ENCODE assay signal across 1 cellular context in genomic region chr7:143892527-143893300, GRCh38.
TF ChIP-seq lines count a peak whose summit lies in the region.

No MANE protein-coding gene starts in this region.

TF ChIP-seq in K562, 482 proteins besides CTCF, POLR2A, EP300 and RAD21 (continued from another document and continues in another):
- TF ChIP-seq, protein P1, sequence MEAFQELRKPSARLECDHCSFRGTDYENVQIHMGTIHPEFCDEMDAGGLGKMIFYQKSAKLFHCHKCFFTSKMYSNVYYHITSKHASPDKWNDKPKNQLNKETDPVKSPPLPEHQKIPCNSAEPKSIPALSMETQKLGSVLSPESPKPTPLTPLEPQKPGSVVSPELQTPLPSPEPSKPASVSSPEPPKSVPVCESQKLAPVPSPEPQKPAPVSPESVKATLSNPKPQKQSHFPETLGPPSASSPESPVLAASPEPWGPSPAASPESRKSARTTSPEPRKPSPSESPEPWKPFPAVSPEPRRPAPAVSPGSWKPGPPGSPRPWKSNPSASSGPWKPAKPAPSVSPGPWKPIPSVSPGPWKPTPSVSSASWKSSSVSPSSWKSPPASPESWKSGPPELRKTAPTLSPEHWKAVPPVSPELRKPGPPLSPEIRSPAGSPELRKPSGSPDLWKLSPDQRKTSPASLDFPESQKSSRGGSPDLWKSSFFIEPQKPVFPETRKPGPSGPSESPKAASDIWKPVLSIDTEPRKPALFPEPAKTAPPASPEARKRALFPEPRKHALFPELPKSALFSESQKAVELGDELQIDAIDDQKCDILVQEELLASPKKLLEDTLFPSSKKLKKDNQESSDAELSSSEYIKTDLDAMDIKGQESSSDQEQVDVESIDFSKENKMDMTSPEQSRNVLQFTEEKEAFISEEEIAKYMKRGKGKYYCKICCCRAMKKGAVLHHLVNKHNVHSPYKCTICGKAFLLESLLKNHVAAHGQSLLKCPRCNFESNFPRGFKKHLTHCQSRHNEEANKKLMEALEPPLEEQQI (IDR thresholded peaks at IDR 0.05), result peak; percentile 50; the same call in 1 of the 2 replicates
- TF ChIP-seq HMGN3 (IDR thresholded peaks at IDR 0.05; ENCODE audit: borderline replicate concordance, extremely low read depth, insufficient read length, low read depth, low read length), result no peak
- peak; percentile 64; the same call in 1 of the 2 replicates for TF ChIP-seq CC2D1A (IDR thresholded peaks at IDR 0.05)
- TF ChIP-seq MAFF (IDR thresholded peaks at IDR 0.05; ENCODE audit: low read length), result no peak
- no peak for TF ChIP-seq ZNF764 (CRISPR knock-in tag; IDR thresholded peaks at IDR 0.05; ENCODE audit: low read depth)
- no peak for TF ChIP-seq SRSF9 (IDR thresholded peaks at IDR 0.05; ENCODE audit: borderline replicate concordance, low read depth, low read length)
- no peak for TF ChIP-seq NFIX (CRISPR knock-in tag; IDR thresholded peaks at IDR 0.05; ENCODE audit: low read depth)
- TF ChIP-seq, protein P2, sequence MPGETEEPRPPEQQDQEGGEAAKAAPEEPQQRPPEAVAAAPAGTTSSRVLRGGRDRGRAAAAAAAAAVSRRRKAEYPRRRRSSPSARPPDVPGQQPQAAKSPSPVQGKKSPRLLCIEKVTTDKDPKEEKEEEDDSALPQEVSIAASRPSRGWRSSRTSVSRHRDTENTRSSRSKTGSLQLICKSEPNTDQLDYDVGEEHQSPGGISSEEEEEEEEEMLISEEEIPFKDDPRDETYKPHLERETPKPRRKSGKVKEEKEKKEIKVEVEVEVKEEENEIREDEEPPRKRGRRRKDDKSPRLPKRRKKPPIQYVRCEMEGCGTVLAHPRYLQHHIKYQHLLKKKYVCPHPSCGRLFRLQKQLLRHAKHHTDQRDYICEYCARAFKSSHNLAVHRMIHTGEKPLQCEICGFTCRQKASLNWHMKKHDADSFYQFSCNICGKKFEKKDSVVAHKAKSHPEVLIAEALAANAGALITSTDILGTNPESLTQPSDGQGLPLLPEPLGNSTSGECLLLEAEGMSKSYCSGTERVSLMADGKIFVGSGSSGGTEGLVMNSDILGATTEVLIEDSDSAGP (CRISPR knock-in tag; IDR thresholded peaks at IDR 0.05), result no peak
- 0 out of 2 replicates have a peak, but pooled peaks have one; percentile 27 for TF ChIP-seq LCOR (CRISPR knock-in tag; IDR thresholded peaks at IDR 0.05)
- no peak for TF ChIP-seq JUNB (CRISPR knock-in tag; conservative IDR thresholded peaks at IDR 0.05)
- no peak for TF ChIP-seq ZBTB7A (IDR thresholded peaks at IDR 0.05; ENCODE audit: borderline replicate concordance, control insufficient read depth, low read depth, low read length)
- peak; percentile 78; the same call in 1 of the 2 replicates for TF ChIP-seq CEBPG (CRISPR knock-in tag; IDR thresholded peaks at IDR 0.05)
- peak; percentile 42 to 90; a peak in 3 of 4 replicates for TF ChIP-seq CEBPG (tag; conservative IDR thresholded peaks at IDR 0.05 in 1 of 2, IDR thresholded peaks at IDR 0.05 in 1 of 2)
- no peak for TF ChIP-seq ARNT (IDR thresholded peaks at IDR 0.05)
- TF ChIP-seq RBM15 (IDR thresholded peaks at IDR 0.05; ENCODE audit: insufficient read depth, low read length), result no peak
- TF ChIP-seq GATAD2A (IDR thresholded peaks at IDR 0.05), result no peak
- peak; percentile 56 for TF ChIP-seq CREM (IDR thresholded peaks at IDR 0.05; ENCODE audit: low read depth)
- no peak for TF ChIP-seq ZNF143 (CRISPR knock-in tag; IDR thresholded peaks at IDR 0.05)
- TF ChIP-seq SP2 (IDR thresholded peaks at IDR 0.05; ENCODE audit: extremely low read depth, low read depth, low read length, poor library complexity, severe bottlenecking), result no peak
- no peak for TF ChIP-seq GATAD2B (IDR thresholded peaks at IDR 0.05; ENCODE audit: borderline replicate concordance)
- TF ChIP-seq SRF (CRISPR knock-in tag; IDR thresholded peaks at IDR 0.05), result no peak
- TF ChIP-seq MCM7 (IDR thresholded peaks at IDR 0.05), result no peak
- TF ChIP-seq NFATC3 (IDR thresholded peaks at IDR 0.05), result no peak
- TF ChIP-seq ZNF311 (CRISPR knock-in tag; IDR thresholded peaks at IDR 0.05), result no peak
- no peak for TF ChIP-seq HNRNPK (IDR thresholded peaks at IDR 0.05; ENCODE audit: low read depth, low read length, poor library complexity, severe bottlenecking)
- TF ChIP-seq PYGO2 (tag; IDR thresholded peaks at IDR 0.05), result no peak
- TF ChIP-seq KLF13 (tag; IDR thresholded peaks at IDR 0.05; ENCODE audit: borderline replicate concordance, low read depth), result no peak
- no peak for TF ChIP-seq NR2F6 (CRISPR knock-in tag; IDR thresholded peaks at IDR 0.05)
- no peak for TF ChIP-seq SAP30 (IDR thresholded peaks at IDR 0.05; ENCODE audit: borderline replicate concordance, insufficient read depth, low read depth, low read length, poor library complexity, severe bottlenecking)
- TF ChIP-seq NRF1 (conservative IDR thresholded peaks at IDR 0.05 in 1 of 2, IDR thresholded peaks at IDR 0.05 in 1 of 2), result no peak
- TF ChIP-seq SMAD4 (CRISPR knock-in tag; conservative IDR thresholded peaks at IDR 0.05), result 0 out of 2 replicates have a peak, but pooled peaks have one; percentile 27
- no peak for TF ChIP-seq ZNF780A (CRISPR knock-in tag; IDR thresholded peaks at IDR 0.05)
- TF ChIP-seq HDAC2 (IDR thresholded peaks at IDR 0.05), result no peak; the same call in 1 of the 2 replicates
- TF ChIP-seq USF1 (CRISPR knock-in tag; IDR thresholded peaks at IDR 0.05), result no peak
- TF ChIP-seq NFRKB (IDR thresholded peaks at IDR 0.05; ENCODE audit: low read depth), result no peak
- TF ChIP-seq ADNP (tag; IDR thresholded peaks at IDR 0.05), result 0 out of 2 replicates have a peak, but pooled peaks have one; percentile 20
- TF ChIP-seq, protein P3, sequence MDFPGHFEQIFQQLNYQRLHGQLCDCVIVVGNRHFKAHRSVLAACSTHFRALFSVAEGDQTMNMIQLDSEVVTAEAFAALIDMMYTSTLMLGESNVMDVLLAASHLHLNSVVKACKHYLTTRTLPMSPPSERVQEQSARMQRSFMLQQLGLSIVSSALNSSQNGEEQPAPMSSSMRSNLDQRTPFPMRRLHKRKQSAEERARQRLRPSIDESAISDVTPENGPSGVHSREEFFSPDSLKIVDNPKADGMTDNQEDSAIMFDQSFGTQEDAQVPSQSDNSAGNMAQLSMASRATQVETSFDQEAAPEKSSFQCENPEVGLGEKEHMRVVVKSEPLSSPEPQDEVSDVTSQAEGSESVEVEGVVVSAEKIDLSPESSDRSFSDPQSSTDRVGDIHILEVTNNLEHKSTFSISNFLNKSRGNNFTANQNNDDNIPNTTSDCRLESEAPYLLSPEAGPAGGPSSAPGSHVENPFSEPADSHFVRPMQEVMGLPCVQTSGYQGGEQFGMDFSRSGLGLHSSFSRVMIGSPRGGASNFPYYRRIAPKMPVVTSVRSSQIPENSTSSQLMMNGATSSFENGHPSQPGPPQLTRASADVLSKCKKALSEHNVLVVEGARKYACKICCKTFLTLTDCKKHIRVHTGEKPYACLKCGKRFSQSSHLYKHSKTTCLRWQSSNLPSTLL (IDR thresholded peaks at IDR 0.05), result no peak
- no peak for TF ChIP-seq ZNF316 (IDR thresholded peaks at IDR 0.05)
- TF ChIP-seq FOXM1 (IDR thresholded peaks at IDR 0.05; ENCODE audit: low read depth), result peak; percentile 60; the same call in 1 of the 2 replicates
- TF ChIP-seq FOXM1 (CRISPR knock-in tag; IDR thresholded peaks at IDR 0.05; ENCODE audit: low read depth), result no peak
- no peak for TF ChIP-seq AFF1 (IDR thresholded peaks at IDR 0.05; ENCODE audit: low read depth in 1 of 2, partially characterized antibody in 2 of 2)
- no peak for TF ChIP-seq HDAC6 (IDR thresholded peaks at IDR 0.05; ENCODE audit: low read depth, low read length)
- TF ChIP-seq FOXA1 (IDR thresholded peaks at IDR 0.05; ENCODE audit: borderline replicate concordance), result no peak
- TF ChIP-seq STAT5B (CRISPR knock-in tag; IDR thresholded peaks at IDR 0.05), result no peak
- no peak for TF ChIP-seq RBBP5 (IDR thresholded peaks at IDR 0.05; ENCODE audit: borderline replicate concordance, insufficient read depth, low read length, poor library complexity, severe bottlenecking)
- TF ChIP-seq HNRNPL (IDR thresholded peaks at IDR 0.05; ENCODE audit: low read depth, low read length), result no peak
- no peak for TF ChIP-seq SLC30A9 (CRISPR knock-in tag; IDR thresholded peaks at IDR 0.05)
- TF ChIP-seq MTA2 (IDR thresholded peaks at IDR 0.05; ENCODE audit: low read depth), result no peak
- no peak for TF ChIP-seq CEBPB (tag; IDR thresholded peaks at IDR 0.05)
- TF ChIP-seq, protein P4, sequence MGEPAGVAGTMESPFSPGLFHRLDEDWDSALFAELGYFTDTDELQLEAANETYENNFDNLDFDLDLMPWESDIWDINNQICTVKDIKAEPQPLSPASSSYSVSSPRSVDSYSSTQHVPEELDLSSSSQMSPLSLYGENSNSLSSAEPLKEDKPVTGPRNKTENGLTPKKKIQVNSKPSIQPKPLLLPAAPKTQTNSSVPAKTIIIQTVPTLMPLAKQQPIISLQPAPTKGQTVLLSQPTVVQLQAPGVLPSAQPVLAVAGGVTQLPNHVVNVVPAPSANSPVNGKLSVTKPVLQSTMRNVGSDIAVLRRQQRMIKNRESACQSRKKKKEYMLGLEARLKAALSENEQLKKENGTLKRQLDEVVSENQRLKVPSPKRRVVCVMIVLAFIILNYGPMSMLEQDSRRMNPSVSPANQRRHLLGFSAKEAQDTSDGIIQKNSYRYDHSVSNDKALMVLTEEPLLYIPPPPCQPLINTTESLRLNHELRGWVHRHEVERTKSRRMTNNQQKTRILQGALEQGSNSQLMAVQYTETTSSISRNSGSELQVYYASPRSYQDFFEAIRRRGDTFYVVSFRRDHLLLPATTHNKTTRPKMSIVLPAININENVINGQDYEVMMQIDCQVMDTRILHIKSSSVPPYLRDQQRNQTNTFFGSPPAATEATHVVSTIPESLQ (CRISPR knock-in tag; IDR thresholded peaks at IDR 0.05), result no peak
- no peak for TF ChIP-seq ZNF274 (IDR thresholded peaks at IDR 0.05; ENCODE audit: borderline replicate concordance, low read depth, low read length)
- TF ChIP-seq BCL6 (CRISPR knock-in tag; IDR thresholded peaks at IDR 0.05), result no peak
- TF ChIP-seq ZNF217 (CRISPR knock-in tag; IDR thresholded peaks at IDR 0.05), result no peak
- TF ChIP-seq YBX1 (IDR thresholded peaks at IDR 0.05), result no peak
- TF ChIP-seq POLR2B (IDR thresholded peaks at IDR 0.05; ENCODE audit: low read depth, partially characterized antibody), result no peak
- no peak for TF ChIP-seq BRD9 (IDR thresholded peaks at IDR 0.05; ENCODE audit: low read depth, partially characterized antibody)
- TF ChIP-seq PML (IDR thresholded peaks at IDR 0.05; ENCODE audit: low read length), result no peak
- TF ChIP-seq, protein P5, sequence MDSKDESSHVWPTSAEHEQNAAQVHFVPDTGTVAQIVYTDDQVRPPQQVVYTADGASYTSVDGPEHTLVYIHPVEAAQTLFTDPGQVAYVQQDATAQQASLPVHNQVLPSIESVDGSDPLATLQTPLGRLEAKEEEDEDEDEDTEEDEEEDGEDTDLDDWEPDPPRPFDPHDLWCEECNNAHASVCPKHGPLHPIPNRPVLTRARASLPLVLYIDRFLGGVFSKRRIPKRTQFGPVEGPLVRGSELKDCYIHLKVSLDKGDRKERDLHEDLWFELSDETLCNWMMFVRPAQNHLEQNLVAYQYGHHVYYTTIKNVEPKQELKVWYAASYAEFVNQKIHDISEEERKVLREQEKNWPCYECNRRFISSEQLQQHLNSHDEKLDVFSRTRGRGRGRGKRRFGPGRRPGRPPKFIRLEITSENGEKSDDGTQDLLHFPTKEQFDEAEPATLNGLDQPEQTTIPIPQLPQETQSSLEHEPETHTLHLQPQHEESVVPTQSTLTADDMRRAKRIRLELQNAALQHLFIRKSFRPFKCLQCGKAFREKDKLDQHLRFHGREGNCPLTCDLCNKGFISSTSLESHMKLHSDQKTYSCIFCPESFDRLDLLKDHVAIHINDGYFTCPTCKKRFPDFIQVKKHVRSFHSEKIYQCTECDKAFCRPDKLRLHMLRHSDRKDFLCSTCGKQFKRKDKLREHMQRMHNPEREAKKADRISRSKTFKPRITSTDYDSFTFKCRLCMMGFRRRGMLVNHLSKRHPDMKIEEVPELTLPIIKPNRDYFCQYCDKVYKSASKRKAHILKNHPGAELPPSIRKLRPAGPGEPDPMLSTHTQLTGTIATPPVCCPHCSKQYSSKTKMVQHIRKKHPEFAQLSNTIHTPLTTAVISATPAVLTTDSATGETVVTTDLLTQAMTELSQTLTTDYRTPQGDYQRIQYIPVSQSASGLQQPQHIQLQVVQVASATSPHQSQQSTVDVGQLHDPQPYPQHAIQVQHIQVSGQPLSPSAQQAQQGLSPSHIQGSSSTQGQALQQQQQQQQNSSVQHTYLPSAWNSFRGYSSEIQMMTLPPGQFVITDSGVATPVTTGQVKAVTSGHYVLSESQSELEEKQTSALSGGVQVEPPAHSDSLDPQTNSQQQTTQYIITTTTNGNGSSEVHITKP (IDR thresholded peaks at IDR 0.05; ENCODE audit: partially characterized antibody), result no peak
- TF ChIP-seq ZNF785 (CRISPR knock-in tag; IDR thresholded peaks at IDR 0.05), result no peak
- no peak for TF ChIP-seq CBX5 (IDR thresholded peaks at IDR 0.05; ENCODE audit: borderline replicate concordance, low read depth)
- TF ChIP-seq ZNF561 (CRISPR knock-in tag; conservative IDR thresholded peaks at IDR 0.05), result no peak
